Comparison of ENCODE assay signal across 9 cellular contexts in the genomic region with DNA sequence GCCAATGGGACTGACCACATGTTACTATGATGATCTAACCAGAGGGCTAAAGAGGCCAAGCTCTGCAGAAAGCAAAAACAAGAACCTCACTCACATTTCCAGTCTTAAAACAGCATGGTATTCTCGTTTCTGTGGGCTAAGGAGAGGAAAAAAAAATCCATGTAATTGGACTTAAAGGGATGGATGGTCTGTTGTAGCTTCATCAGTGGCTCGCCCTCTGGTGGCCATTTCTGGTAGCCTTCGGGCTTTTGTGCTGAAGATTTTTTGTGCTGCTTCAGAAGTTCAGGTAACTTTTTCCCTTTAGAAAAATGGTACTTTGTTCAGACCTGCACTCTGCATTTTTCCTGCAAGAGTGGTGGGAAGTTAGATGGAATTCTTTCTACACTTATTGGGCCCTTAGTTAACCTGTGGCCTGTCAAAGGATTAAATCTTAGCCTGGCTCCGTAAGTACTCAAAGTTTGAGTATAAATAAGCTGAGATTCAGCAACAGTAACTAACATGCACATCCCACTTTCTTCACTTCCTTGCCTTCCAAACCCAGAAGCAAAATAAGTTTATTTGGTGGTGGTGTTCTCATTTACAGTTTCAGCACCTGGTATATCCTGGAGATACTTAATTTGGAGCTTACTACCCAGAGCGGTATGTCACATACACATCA. TPM values are rescaled to one million over a fixed set of nuclear protein-coding genes. Genes with fewer than 3 reads are reported as not detected.
A peak's percentile ranks its signal among the peaks of the same experiment; 100 is the strongest.
DNase-seq lines count a peak whose midpoint lies in the region; ATAC-seq and TF ChIP-seq lines count a peak whose summit lies in the region.
"Had no signal": no experiment of that assay in that cellular context is flagged by ENCODE, and none has a peak within 500 bp of the region (broad histone marks: within the 10 kb centered on the region; RNA-seq: fewer than 3 reads in every experiment).

No MANE protein-coding gene starts in this region.

- no peak for DNase-seq in CD14-positive monocyte (ENCODE audit: low spot score)
- peak; percentile 44 to 72 for DNase-seq in SJCRH30
- DNase-seq in activated gamma-delta T cell treated with anti-CD3 and anti-CD28 coated beads, Interleukin-2, amount 50 U/mL, for 16 hours (ENCODE audit: low read depth): peak; percentile 46
- peak; percentile 63 for DNase-seq in germinal center (ENCODE audit: low spot score)
- DNase-seq in pons (ENCODE audit: low spot score): peak; percentile 58
- peak; percentile 28 to 42 for DNase-seq in uterus

- H3K27me3 ChIP-seq in SJCRH30: no peaks in the 10 kb centered on the region
- no peaks in the 10 kb centered on the region for H3K27me3 ChIP-seq in uterus

- H3K27me3 Mint-ChIP-seq in CD14-positive monocyte (ENCODE audit: low read depth in 3 of 3): peaks cover 0 to 5% (median 0%) of the 10 kb centered on the region in 3 donors
- H3K27me3 Mint-ChIP-seq: IgD-negative memory B cell had no signal

- TF ChIP-seq POLR2A in uterus (IDR thresholded peaks at IDR 0.05): no peak

- no peak for ATAC-seq in HG02798 (IDR thresholded peaks at IDR 0.05; ENCODE audit: poor library complexity, unreplicated experiment)

- no peaks in the 10 kb centered on the region for H3K4me1 ChIP-seq in HEK293 (ENCODE audit: control insufficient read depth, insufficient read depth, low read length)
- H3K4me1 ChIP-seq in SJCRH30: no peaks in the 10 kb centered on the region
- H3K4me1 ChIP-seq in uterus: no peaks in the 10 kb centered on the region

- CTCF ChIA-PET in HEK293 (lab: Yijun Ruan, JAX): interaction anchor here (0.6 to 3.5 kb wide), 25 partner anchors 9 to 521 kb away, joined by 3 to 77 read pairs (median 4); a partner anchor contains a TSS

- no peak overlapping the region for H3K27ac ChIP-seq in HEK293 (ENCODE audit: extremely low read depth, low read depth, low read length)
- H3K27ac ChIP-seq in SJCRH30: no peak overlapping the region
- no peak overlapping the region for H3K27ac ChIP-seq in uterus

- TF ChIP-seq CTCF in CD14-positive monocyte (IDR thresholded peaks at IDR 0.05): peak; percentile 89
- peak; percentile 27; the same call in 1 of the 2 replicates for TF ChIP-seq CTCF in HEK293 (tag by site-specific recombination; IDR thresholded peaks at IDR 0.05)
- TF ChIP-seq CTCF in uterus (IDR thresholded peaks at IDR 0.05): peak; percentile 57 to 84 (median 70)

- H3K4me1 Mint-ChIP-seq in CD14-positive monocyte: peaks cover 7% of the 10 kb centered on the region

- H3K4me3 ChIP-seq in HEK293 (ENCODE audit: low read depth, low read length) (no peak overlapping the region), SJCRH30 (no peak overlapping the region), uterus (no peak overlapping the region)

- POLR2A ChIA-PET in HEK293 (lab: Yijun Ruan, JAX): no interaction called here

- H3K36me3 ChIP-seq in HEK293 (ENCODE audit: control insufficient read depth in 2 of 2, insufficient read depth in 1 of 2, low read length in 2 of 2) (peaks cover 19 to 69% of the 10 kb centered on the region in 2 experiments; a peak in 2 of 3 replicates), SJCRH30 (no peaks in the 10 kb centered on the region), uterus (no peaks in the 10 kb centered on the region)

- no peaks in the 10 kb centered on the region for H3K9me3 ChIP-seq in HEK293 (ENCODE audit: control insufficient read depth, insufficient read depth, low read depth, low read length)
- H3K9me3 ChIP-seq in SJCRH30 (replicated peaks): no peaks in the 10 kb centered on the region
- no peaks in the 10 kb centered on the region for H3K9me3 ChIP-seq in uterus

- no peak overlapping the region for H3K4me3 Mint-ChIP-seq in CD14-positive monocyte
- H3K4me3 Mint-ChIP-seq: IgD-negative memory B cell had no signal

- H3K36me3 Mint-ChIP-seq in CD14-positive monocyte: peaks cover 11 to 15% of the 10 kb centered on the region in 2 donors

- H3K9me3 Mint-ChIP-seq in CD14-positive monocyte: no peaks in the 10 kb centered on the region
- H3K9me3 Mint-ChIP-seq: IgD-negative memory B cell had no signal

- H3K27ac Mint-ChIP-seq in CD14-positive monocyte: no peak overlapping the region

- intact Hi-C loops in CD14-positive monocyte (cut with micrococcal nuclease) (loop anchor here in 1 of 2 donors (2.0 kb wide), 1 partner anchor 432 kb away; no protein-coding TSS in a partner anchor), uterus (cut with DNase I; ENCODE audit: low total_unique reads) (no loop called here)

TF ChIP-seq in HEK293, 187 proteins besides CTCF, POLR2A, EP300 and RAD21:
- TF ChIP-seq ZNF654 (tag by site-specific recombination; IDR thresholded peaks at IDR 0.05; ENCODE audit: low read depth) (peak; percentile 42), KLF8 (tag by site-specific recombination; IDR thresholded peaks at IDR 0.05) (no peak)

RNA-seq across cellular contexts. Expression of a gene that starts 22.3 kb away (rescaled TPM):
- 1 to 10 TPM; 1.1 to 2.3 TPM for polyA plus RNA-seq in CD14-positive monocyte
- total RNA-seq in SJCRH30 (2014; rRNA removed; shearing (Covaris generic)): 16.1 and 17.0 TPM in 2 replicates
- total RNA-seq in uterus: 10 to 100 TPM in 3 of 4 donors, not detected in 1; 12.0 to 14.1 (median 13.7) TPM

RNA-seq across cellular contexts. Expression of a gene that starts 54.7 kb away (rescaled TPM):
- under 1 TPM in 1 of 2 donors, not detected in 1; 0.33 TPM for polyA plus RNA-seq in CD14-positive monocyte
- total RNA-seq in SJCRH30 (2014; rRNA removed; shearing (Covaris generic)): 0.25 and 0.79 TPM in 2 replicates
- total RNA-seq in uterus: 1 to 10 TPM in 2 of 4 donors, not detected in 2; 1.6 to 2.8 TPM

Comparison
In these comparisons a context has a peak if more than half of its experiments do, and no peak if none do; other contexts are left out.
1. CTCF ChIP-seq: peak in every context shown above with its lines; median percentile 89 in CD14-positive monocyte; 70 in uterus; 27 in HEK293.